ENCODE assay signal across 29 cellular contexts in genomic region chr16:30842971-30843370, GRCh38.
"Had no signal": no experiment of that assay in that cellular context is flagged by ENCODE, and none has a peak within 500 bp of the region (broad histone marks: within the 10 kb centered on the region; RNA-seq: fewer than 3 reads in every experiment).

No MANE protein-coding gene starts in this region.

- H3K27ac ChIP-seq: colonic mucosa, coronary artery, dorsolateral prefrontal cortex, epithelial cell of prostate, esophagus muscularis mucosa, esophagus squamous epithelium, foreskin keratinocyte, gastrocnemius medialis, gastroesophageal sphincter, heart left ventricle, heart right ventricle had no signal

- FAIRE-seq: colon, endometrium, endothelial cell of umbilical vein, frontal cortex had no signal

- H3K4me3 ChIP-seq: colonic mucosa, coronary artery, dorsolateral prefrontal cortex, esophagus muscularis mucosa, esophagus squamous epithelium, gastrocnemius medialis, gastroesophageal sphincter, heart left ventricle, heart right ventricle had no signal

- ATAC-seq: effector memory CD8-positive, alpha-beta T cell; esophagus mucosa; foreskin keratinocyte; gastrocnemius medialis; gastroesophageal sphincter; heart left ventricle; heart right ventricle had no signal

- H3K9me3 ChIP-seq: colonic mucosa, esophagus muscularis mucosa, esophagus squamous epithelium, gastrocnemius medialis, gastroesophageal sphincter, heart left ventricle, heart right ventricle had no signal

- H3K27me3 ChIP-seq: colonic mucosa, dorsolateral prefrontal cortex, esophagus muscularis mucosa, esophagus squamous epithelium, foreskin keratinocyte, gastrocnemius medialis, gastroesophageal sphincter, heart left ventricle, heart right ventricle had no signal

- DNase-seq: colonic mucosa; cortex of kidney; dermis blood vessel endothelial cell; dorsolateral prefrontal cortex; effector CD4-positive, alpha-beta T cell; effector CD8-positive, alpha-beta T cell; effector memory CD4-positive, alpha-beta T cell; effector memory CD8-positive, alpha-beta T cell; endodermal cell; erythroblast; esophagus squamous epithelium; foreskin fibroblast; foreskin keratinocyte; foreskin melanocyte; gastrocnemius medialis; glutamatergic neuron; head of caudate nucleus; heart left ventricle; heart right ventricle had no signal

- H3K27me3 Mint-ChIP-seq: dendritic cell treated with granulocyte-macrophage colony-stimulating factor and Interleukin-4, amounts not matched to agents 40 ng/mL and 50 ng/mL, for 4 days; effector memory CD8-positive, alpha-beta T cell had no signal

- H3K4me1 ChIP-seq: foreskin keratinocyte had no signal

- H3K4me3 Mint-ChIP-seq: dendritic cell treated with granulocyte-macrophage colony-stimulating factor and Interleukin-4, amounts not matched to agents 40 ng/mL and 50 ng/mL, for 4 days; effector memory CD8-positive, alpha-beta T cell; endodermal cell had no signal

- H3K9me3 Mint-ChIP-seq: dendritic cell treated with granulocyte-macrophage colony-stimulating factor and Interleukin-4, amounts not matched to agents 40 ng/mL and 50 ng/mL, for 4 days; effector memory CD8-positive, alpha-beta T cell had no signal

- H3K27ac Mint-ChIP-seq: dendritic cell treated with granulocyte-macrophage colony-stimulating factor and Interleukin-4, amounts not matched to agents 40 ng/mL and 50 ng/mL, for 4 days; effector memory CD8-positive, alpha-beta T cell; endodermal cell had no signal

- H3K36me3 ChIP-seq: colonic mucosa, esophagus muscularis mucosa, esophagus squamous epithelium, gastrocnemius medialis, gastroesophageal sphincter, heart left ventricle, heart right ventricle had no signal
